ENCODE assay signal across 36 cellular contexts in the genomic region with DNA sequence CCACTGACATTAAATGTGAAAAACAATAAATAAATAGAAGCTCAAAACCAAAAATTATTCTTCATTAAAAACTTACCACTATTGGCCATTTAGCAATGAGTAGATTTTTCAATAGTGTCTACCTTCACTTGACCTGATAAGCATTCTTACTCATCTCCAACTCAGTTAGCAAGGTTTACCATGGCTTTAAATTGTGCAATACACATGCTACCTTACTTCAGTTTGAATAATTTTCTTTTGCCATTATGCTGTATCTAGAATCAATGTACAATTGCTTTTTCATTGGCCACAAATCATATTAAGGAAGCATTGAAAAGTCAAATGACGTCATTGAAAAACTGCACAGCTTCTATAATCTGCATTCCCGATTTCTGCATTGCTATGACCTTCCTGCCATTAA.
"Had no signal": no experiment of that assay in that cellular context is flagged by ENCODE, and none has a peak within 500 bp of the region (broad histone marks: within the 10 kb centered on the region; RNA-seq: fewer than 3 reads in every experiment).

No MANE protein-coding gene starts in this region.

- DNase-seq: Kasumi-1, MG63, MM.1S, MV-4-11, NCI-H1048, NCI-H1092, NCI-H1092 treated with DMSO at 0.1 percent for 48 hours, NCI-H1105, NCI-H1105 treated with DMSO at 0.1 percent for 48 hours, NCI-H1417, NCI-H1417 treated with DMSO at 0.1 percent for 48 hours, NCI-H1436, NCI-H1436 treated with DMSO at 0.1 percent for 48 hours, NCI-H146, NCI-H1694, NCI-H1694 treated with DMSO at 0.1 percent for 48 hours, NCI-H187, NCI-H187 treated with DMSO at 0.1 percent for 48 hours, NCI-H1930, NCI-H2029, NCI-H2029 treated with DMSO at 0.1 percent for 48 hours, NCI-H2081, NCI-H2081 treated with DMSO at 0.1 percent for 48 hours, NCI-H2107, NCI-H2171, NCI-H2171 treated with DMSO at 0.1 percent for 48 hours, NCI-H2227 treated with DMSO at 0.1 percent for 48 hours, NCI-H226, NCI-H345, NCI-H446, NCI-H446 treated with DMSO at 0.1 percent for 48 hours, NCI-H510A, NCI-H510A treated with DMSO at 0.1 percent for 48 hours, NCI-H524, NCI-H524 treated with DMSO at 0.1 percent for 48 hours, NCI-H526 had no signal

- H3K4me3 ChIP-seq: MG63 had no signal

- H3K36me3 ChIP-seq: MG63 had no signal

- H3K27me3 ChIP-seq: MG63 had no signal

- H3K9me3 ChIP-seq: MG63 had no signal
